In the genomic region with DNA sequence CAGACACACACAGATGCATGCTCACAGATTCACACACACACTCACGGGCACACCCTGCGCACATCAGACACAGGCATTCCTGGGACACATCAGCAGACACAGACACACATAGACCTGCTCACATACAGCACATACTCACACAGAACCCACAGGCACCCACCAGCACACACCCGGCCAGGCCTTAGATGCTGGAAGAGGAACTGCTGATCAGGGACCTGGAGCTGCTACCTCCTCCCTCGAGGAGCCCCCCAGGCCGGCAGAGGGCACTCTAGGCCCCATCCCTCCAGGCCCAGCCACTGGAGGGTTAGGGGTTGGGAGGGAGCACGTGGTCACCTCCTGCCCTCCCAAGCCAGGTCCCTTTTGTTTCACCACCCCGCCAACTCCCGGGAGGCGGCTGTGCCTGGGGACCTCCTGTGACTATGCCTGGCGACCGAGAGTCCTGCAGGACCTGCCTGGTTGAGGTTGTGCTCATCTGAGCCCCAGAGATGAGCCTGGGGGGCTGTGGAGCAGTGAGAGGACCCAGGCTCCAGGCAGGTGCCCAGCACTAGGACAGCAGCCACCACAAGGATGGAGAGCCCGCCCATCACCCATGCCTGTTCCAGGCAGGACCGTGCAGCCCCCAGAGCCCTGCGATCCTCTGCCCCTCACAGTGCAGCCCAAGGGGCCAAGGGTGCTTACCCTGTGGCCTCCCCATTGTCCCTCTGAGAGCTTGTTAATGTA, we compare ENCODE assay signal across 1 cellular context.
TF ChIP-seq lines count a peak whose summit lies in the region.

No MANE protein-coding gene starts in this region.

TF ChIP-seq in HepG2, 621 proteins besides CTCF, POLR2A, EP300 and RAD21 (continued from another document and continues in another):
- TF ChIP-seq, protein P1, sequence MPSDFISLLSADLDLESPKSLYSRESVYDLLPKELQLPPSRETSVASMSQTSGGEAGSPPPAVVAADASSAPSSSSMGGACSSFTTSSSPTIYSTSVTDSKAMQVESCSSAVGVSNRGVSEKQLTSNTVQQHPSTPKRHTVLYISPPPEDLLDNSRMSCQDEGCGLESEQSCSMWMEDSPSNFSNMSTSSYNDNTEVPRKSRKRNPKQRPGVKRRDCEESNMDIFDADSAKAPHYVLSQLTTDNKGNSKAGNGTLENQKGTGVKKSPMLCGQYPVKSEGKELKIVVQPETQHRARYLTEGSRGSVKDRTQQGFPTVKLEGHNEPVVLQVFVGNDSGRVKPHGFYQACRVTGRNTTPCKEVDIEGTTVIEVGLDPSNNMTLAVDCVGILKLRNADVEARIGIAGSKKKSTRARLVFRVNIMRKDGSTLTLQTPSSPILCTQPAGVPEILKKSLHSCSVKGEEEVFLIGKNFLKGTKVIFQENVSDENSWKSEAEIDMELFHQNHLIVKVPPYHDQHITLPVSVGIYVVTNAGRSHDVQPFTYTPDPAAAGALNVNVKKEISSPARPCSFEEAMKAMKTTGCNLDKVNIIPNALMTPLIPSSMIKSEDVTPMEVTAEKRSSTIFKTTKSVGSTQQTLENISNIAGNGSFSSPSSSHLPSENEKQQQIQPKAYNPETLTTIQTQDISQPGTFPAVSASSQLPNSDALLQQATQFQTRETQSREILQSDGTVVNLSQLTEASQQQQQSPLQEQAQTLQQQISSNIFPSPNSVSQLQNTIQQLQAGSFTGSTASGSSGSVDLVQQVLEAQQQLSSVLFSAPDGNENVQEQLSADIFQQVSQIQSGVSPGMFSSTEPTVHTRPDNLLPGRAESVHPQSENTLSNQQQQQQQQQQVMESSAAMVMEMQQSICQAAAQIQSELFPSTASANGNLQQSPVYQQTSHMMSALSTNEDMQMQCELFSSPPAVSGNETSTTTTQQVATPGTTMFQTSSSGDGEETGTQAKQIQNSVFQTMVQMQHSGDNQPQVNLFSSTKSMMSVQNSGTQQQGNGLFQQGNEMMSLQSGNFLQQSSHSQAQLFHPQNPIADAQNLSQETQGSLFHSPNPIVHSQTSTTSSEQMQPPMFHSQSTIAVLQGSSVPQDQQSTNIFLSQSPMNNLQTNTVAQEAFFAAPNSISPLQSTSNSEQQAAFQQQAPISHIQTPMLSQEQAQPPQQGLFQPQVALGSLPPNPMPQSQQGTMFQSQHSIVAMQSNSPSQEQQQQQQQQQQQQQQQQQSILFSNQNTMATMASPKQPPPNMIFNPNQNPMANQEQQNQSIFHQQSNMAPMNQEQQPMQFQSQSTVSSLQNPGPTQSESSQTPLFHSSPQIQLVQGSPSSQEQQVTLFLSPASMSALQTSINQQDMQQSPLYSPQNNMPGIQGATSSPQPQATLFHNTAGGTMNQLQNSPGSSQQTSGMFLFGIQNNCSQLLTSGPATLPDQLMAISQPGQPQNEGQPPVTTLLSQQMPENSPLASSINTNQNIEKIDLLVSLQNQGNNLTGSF (CRISPR knock-in tag; IDR thresholded peaks at IDR 0.05) = no peak
- peak; percentile 76; the same call in 1 of the 2 replicates for TF ChIP-seq ZNF563 (CRISPR knock-in tag; IDR thresholded peaks at IDR 0.05)
- peak; percentile 54; the same call in 1 of the 2 replicates for TF ChIP-seq ARHGAP35 (CRISPR knock-in tag; IDR thresholded peaks at IDR 0.05; ENCODE audit: borderline replicate concordance)
- peak; percentile 48; the same call in 1 of the 2 replicates for TF ChIP-seq ZNF232 (CRISPR knock-in tag; IDR thresholded peaks at IDR 0.05; ENCODE audit: borderline replicate concordance)
- TF ChIP-seq YY1 (IDR thresholded peaks at IDR 0.05; ENCODE audit: insufficient read depth, insufficient replicate concordance, low read depth, low read length) = peak; percentile 46
- TF ChIP-seq KMT2A (CRISPR knock-in tag; IDR thresholded peaks at IDR 0.05) = peak; percentile 26; the same call in 1 of the 2 replicates
- TF ChIP-seq, protein P2, sequence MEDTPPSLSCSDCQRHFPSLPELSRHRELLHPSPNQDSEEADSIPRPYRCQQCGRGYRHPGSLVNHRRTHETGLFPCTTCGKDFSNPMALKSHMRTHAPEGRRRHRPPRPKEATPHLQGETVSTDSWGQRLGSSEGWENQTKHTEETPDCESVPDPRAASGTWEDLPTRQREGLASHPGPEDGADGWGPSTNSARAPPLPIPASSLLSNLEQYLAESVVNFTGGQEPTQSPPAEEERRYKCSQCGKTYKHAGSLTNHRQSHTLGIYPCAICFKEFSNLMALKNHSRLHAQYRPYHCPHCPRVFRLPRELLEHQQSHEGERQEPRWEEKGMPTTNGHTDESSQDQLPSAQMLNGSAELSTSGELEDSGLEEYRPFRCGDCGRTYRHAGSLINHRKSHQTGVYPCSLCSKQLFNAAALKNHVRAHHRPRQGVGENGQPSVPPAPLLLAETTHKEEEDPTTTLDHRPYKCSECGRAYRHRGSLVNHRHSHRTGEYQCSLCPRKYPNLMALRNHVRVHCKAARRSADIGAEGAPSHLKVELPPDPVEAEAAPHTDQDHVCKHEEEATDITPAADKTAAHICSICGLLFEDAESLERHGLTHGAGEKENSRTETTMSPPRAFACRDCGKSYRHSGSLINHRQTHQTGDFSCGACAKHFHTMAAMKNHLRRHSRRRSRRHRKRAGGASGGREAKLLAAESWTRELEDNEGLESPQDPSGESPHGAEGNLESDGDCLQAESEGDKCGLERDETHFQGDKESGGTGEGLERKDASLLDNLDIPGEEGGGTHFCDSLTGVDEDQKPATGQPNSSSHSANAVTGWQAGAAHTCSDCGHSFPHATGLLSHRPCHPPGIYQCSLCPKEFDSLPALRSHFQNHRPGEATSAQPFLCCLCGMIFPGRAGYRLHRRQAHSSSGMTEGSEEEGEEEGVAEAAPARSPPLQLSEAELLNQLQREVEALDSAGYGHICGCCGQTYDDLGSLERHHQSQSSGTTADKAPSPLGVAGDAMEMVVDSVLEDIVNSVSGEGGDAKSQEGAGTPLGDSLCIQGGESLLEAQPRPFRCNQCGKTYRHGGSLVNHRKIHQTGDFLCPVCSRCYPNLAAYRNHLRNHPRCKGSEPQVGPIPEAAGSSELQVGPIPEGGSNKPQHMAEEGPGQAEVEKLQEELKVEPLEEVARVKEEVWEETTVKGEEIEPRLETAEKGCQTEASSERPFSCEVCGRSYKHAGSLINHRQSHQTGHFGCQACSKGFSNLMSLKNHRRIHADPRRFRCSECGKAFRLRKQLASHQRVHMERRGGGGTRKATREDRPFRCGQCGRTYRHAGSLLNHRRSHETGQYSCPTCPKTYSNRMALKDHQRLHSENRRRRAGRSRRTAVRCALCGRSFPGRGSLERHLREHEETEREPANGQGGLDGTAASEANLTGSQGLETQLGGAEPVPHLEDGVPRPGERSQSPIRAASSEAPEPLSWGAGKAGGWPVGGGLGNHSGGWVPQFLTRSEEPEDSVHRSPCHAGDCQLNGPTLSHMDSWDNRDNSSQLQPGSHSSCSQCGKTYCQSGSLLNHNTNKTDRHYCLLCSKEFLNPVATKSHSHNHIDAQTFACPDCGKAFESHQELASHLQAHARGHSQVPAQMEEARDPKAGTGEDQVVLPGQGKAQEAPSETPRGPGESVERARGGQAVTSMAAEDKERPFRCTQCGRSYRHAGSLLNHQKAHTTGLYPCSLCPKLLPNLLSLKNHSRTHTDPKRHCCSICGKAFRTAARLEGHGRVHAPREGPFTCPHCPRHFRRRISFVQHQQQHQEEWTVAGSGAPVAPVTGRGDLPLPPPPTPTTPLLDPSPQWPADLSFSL (CRISPR knock-in tag; IDR thresholded peaks at IDR 0.05) = no peak
- no peak for TF ChIP-seq FOXA1 (IDR thresholded peaks at IDR 0.05)
- no peak; the same call in 1 of the 2 replicates for TF ChIP-seq FOXA1 (CRISPR knock-in tag; IDR thresholded peaks at IDR 0.05)
- TF ChIP-seq SP140L (CRISPR knock-in tag; IDR thresholded peaks at IDR 0.05; ENCODE audit: borderline replicate concordance) = no peak
- TF ChIP-seq, protein P3, sequence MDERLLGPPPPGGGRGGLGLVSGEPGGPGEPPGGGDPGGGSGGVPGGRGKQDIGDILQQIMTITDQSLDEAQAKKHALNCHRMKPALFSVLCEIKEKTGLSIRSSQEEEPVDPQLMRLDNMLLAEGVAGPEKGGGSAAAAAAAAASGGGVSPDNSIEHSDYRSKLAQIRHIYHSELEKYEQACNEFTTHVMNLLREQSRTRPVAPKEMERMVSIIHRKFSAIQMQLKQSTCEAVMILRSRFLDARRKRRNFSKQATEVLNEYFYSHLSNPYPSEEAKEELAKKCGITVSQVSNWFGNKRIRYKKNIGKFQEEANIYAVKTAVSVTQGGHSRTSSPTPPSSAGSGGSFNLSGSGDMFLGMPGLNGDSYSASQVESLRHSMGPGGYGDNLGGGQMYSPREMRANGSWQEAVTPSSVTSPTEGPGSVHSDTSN (CRISPR knock-in tag; IDR thresholded peaks at IDR 0.05) = no peak
- TF ChIP-seq ZNF329 (CRISPR knock-in tag; IDR thresholded peaks at IDR 0.05; ENCODE audit: low read depth) = no peak
- no peak for TF ChIP-seq SP1 (IDR thresholded peaks at IDR 0.05)
- no peak; the same call in 1 of the 2 replicates for TF ChIP-seq SP1 (CRISPR knock-in tag; IDR thresholded peaks at IDR 0.05)
- no peak for TF ChIP-seq ZEB1 (IDR thresholded peaks at IDR 0.05; ENCODE audit: insufficient replicate concordance, low read depth)
- TF ChIP-seq KAT2B (IDR thresholded peaks at IDR 0.05; ENCODE audit: borderline replicate concordance, low read depth, low read length) = no peak
- no peak; the same call in 1 of the 2 replicates for TF ChIP-seq JUNB (CRISPR knock-in tag; IDR thresholded peaks at IDR 0.05; ENCODE audit: borderline replicate concordance)
- peak; percentile 92 for TF ChIP-seq ERF (CRISPR knock-in tag; IDR thresholded peaks at IDR 0.05)
- no peak for TF ChIP-seq ZNF484 (CRISPR knock-in tag; IDR thresholded peaks at IDR 0.05; ENCODE audit: borderline replicate concordance, low read depth)
- TF ChIP-seq, protein P4, sequence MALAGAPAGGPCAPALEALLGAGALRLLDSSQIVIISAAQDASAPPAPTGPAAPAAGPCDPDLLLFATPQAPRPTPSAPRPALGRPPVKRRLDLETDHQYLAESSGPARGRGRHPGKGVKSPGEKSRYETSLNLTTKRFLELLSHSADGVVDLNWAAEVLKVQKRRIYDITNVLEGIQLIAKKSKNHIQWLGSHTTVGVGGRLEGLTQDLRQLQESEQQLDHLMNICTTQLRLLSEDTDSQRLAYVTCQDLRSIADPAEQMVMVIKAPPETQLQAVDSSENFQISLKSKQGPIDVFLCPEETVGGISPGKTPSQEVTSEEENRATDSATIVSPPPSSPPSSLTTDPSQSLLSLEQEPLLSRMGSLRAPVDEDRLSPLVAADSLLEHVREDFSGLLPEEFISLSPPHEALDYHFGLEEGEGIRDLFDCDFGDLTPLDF (CRISPR knock-in tag; IDR thresholded peaks at IDR 0.05) = no peak
- TF ChIP-seq, protein P5, sequence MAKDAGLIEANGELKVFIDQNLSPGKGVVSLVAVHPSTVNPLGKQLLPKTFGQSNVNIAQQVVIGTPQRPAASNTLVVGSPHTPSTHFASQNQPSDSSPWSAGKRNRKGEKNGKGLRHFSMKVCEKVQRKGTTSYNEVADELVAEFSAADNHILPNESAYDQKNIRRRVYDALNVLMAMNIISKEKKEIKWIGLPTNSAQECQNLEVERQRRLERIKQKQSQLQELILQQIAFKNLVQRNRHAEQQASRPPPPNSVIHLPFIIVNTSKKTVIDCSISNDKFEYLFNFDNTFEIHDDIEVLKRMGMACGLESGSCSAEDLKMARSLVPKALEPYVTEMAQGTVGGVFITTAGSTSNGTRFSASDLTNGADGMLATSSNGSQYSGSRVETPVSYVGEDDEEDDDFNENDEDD (CRISPR knock-in tag; IDR thresholded peaks at IDR 0.05; ENCODE audit: borderline replicate concordance) = peak; percentile 95
- TF ChIP-seq, protein P6, sequence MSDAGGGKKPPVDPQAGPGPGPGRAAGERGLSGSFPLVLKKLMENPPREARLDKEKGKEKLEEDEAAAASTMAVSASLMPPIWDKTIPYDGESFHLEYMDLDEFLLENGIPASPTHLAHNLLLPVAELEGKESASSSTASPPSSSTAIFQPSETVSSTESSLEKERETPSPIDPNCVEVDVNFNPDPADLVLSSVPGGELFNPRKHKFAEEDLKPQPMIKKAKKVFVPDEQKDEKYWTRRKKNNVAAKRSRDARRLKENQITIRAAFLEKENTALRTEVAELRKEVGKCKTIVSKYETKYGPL (CRISPR knock-in tag; IDR thresholded peaks at IDR 0.05) = no peak
- TF ChIP-seq ZNF224 (CRISPR knock-in tag; IDR thresholded peaks at IDR 0.05) = peak; percentile 0; the same call in 1 of the 2 replicates
- no peak for TF ChIP-seq TBX3 (IDR thresholded peaks at IDR 0.05; ENCODE audit: borderline replicate concordance)
- TF ChIP-seq, protein P7, sequence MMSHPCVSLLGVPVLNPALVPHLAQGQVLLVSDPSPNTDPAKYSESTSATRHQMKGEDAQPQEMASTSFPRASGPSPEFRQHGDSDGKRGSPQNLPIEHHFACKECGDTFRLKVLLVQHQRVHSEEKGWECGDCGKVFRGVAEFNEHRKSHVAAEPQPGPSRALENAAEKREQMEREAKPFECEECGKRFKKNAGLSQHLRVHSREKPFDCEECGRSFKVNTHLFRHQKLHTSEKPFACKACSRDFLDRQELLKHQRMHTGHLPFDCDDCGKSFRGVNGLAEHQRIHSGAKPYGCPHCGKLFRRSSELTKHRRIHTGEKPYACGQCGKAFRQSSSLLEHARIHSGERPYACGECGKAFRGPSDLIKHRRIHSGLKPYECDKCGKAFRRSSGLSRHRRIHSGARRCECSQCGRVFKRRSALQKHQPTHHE (CRISPR knock-in tag; IDR thresholded peaks at IDR 0.05; ENCODE audit: borderline replicate concordance) = peak; percentile 57; the same call in 1 of the 2 replicates
- TF ChIP-seq FOXM1 (CRISPR knock-in tag; IDR thresholded peaks at IDR 0.05) = no peak
- TF ChIP-seq, protein P8, sequence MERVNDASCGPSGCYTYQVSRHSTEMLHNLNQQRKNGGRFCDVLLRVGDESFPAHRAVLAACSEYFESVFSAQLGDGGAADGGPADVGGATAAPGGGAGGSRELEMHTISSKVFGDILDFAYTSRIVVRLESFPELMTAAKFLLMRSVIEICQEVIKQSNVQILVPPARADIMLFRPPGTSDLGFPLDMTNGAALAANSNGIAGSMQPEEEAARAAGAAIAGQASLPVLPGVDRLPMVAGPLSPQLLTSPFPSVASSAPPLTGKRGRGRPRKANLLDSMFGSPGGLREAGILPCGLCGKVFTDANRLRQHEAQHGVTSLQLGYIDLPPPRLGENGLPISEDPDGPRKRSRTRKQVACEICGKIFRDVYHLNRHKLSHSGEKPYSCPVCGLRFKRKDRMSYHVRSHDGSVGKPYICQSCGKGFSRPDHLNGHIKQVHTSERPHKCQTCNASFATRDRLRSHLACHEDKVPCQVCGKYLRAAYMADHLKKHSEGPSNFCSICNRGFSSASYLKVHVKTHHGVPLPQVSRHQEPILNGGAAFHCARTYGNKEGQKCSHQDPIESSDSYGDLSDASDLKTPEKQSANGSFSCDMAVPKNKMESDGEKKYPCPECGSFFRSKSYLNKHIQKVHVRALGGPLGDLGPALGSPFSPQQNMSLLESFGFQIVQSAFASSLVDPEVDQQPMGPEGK (CRISPR knock-in tag; IDR thresholded peaks at IDR 0.05) = peak; percentile 88
- TF ChIP-seq FLYWCH1 (CRISPR knock-in tag; IDR thresholded peaks at IDR 0.05) = no peak
- TF ChIP-seq U2AF1 (optimal IDR thresholded peaks at IDR 0.05; ENCODE audit: low read depth, low read length) = no peak
- no peak for TF ChIP-seq PAWR (CRISPR knock-in tag; IDR thresholded peaks at IDR 0.05; ENCODE audit: borderline replicate concordance)
- TF ChIP-seq SIX1 (CRISPR knock-in tag; IDR thresholded peaks at IDR 0.05; ENCODE audit: borderline replicate concordance) = peak; percentile 36; the same call in 1 of the 2 replicates
- TF ChIP-seq, protein P9, sequence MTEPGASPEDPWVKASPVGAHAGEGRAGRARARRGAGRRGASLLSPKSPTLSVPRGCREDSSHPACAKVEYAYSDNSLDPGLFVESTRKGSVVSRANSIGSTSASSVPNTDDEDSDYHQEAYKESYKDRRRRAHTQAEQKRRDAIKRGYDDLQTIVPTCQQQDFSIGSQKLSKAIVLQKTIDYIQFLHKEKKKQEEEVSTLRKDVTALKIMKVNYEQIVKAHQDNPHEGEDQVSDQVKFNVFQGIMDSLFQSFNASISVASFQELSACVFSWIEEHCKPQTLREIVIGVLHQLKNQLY (CRISPR knock-in tag; IDR thresholded peaks at IDR 0.05) = peak; percentile 97
